In the genomic region with DNA sequence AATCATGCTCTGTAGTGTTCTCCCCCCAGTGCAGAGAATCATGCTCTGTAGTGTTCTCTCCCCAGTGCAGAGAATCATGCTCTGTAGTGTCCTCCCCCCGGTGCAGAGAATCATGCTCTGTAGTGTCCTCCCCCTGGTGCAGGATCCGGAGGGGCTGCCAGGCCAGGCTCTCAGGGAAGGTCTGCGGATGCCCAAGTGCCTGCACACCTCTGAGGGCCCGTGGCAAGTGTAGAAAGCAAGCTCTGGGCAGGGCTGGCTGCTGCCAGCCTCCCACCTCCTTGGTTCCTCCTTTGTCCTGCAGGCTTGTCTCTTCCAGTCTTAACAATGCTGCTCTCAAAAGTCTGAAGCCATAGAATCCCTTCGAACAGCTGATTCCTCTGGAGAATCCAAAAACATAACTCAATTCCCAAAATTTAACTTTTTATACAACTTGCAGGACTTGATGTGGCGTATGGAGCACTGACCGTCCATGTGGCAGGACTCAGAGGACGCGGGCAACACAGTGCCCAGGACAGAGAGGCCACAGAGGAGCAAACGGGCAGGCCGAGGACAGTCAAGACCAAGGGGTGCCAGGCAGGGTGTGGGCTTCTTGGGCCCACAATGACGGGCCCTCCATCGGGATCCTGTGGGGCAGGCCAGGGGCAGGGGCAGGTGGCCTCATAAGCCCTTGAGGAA, we compare ENCODE assay signal across 16 cellular contexts. TPM values are rescaled to one million over a fixed set of nuclear protein-coding genes. Genes with fewer than 3 reads are reported as not detected.
DNase-seq lines count a peak whose midpoint lies in the region; ATAC-seq, FAIRE-seq and TF ChIP-seq lines count a peak whose summit lies in the region.
"Had no signal": no experiment of that assay in that cellular context is flagged by ENCODE, and none has a peak within 500 bp of the region (broad histone marks: within the 10 kb centered on the region; RNA-seq: fewer than 3 reads in every experiment).

No MANE protein-coding gene starts in this region.

- peaks cover 34 to 85% of the 10 kb centered on the region in 2 experiments for H3K27me3 ChIP-seq in HepG2 (ENCODE audit: control insufficient read depth in 1 of 2, insufficient read depth in 2 of 2, low read length in 2 of 2)
- H3K27me3 ChIP-seq in neuronal stem cell (ENCODE audit: control insufficient read depth in 3 of 3, insufficient read depth in 3 of 3, low read depth in 1 of 3, low read length in 3 of 3) = peaks cover 0 to 16% (median 0%) of the 10 kb centered on the region in 3 experiments
- H3K27me3 ChIP-seq in aorta (ENCODE audit: control insufficient read depth in 1 of 2, insufficient read depth in 2 of 2, low read length in 1 of 2) = peaks cover 0 to 2% of the 10 kb centered on the region in 2 donors

- no peak overlapping the region for H3K4ac ChIP-seq in neuronal stem cell (ENCODE audit: low read length)

- peak; percentile 18 for DNase-seq in left ventricle myocardium superior
- DNase-seq in left cardiac atrium = no peak
- DNase-seq in HepG2 (ENCODE audit: low spot score) = no peak
- DNase-seq in neuronal stem cell (ENCODE audit: low spot score) = no peak
- peak; percentile 11 to 25 for DNase-seq in aorta
- no peak for DNase-seq in urothelium cell line (ENCODE audit: low spot score)
- no peak for DNase-seq in DMS 273 (lab: John Stamatoyannopoulos, UW; ENCODE audit: unreplicated experiment)
- DNase-seq: GM23248 had no signal

- ATAC-seq in left ventricle myocardium superior = no peak
- no peak for ATAC-seq in left cardiac atrium
- no peak for ATAC-seq in HepG2
- ATAC-seq in aorta (ENCODE audit: low FRiP score) = no peak
- no peak for ATAC-seq in GM18867 (IDR thresholded peaks at IDR 0.05; ENCODE audit: unreplicated experiment)
- ATAC-seq: A549 had no signal

- H3K14ac ChIP-seq in neuronal stem cell (ENCODE audit: low read length) = no peak overlapping the region

- CTCF ChIA-PET in HepG2 (lab: Yijun Ruan, JAX; ENCODE audit: low intra/inter-chr PET ratio, low total read pairs) = no interaction called here

- POLR2A ChIA-PET in HepG2 (lab: Yijun Ruan, JAX) = no interaction called here

- H3K79me2 ChIP-seq in HepG2 (ENCODE audit: insufficient read depth, low read length) = no peaks in the 10 kb centered on the region

- H4K91ac ChIP-seq in neuronal stem cell (ENCODE audit: low read depth, low read length, poor library complexity) = no peak overlapping the region

- no peak for TF ChIP-seq EP300 in HepG2 (IDR thresholded peaks at IDR 0.05; ENCODE audit: low read depth in 2 of 2, low read length in 2 of 2)
- TF ChIP-seq EP300 in HepG2 (CRISPR knock-in tag; IDR thresholded peaks at IDR 0.05; ENCODE audit: borderline replicate concordance) = no peak

- H3K4me3 ChIP-seq in HepG2 (replicated peaks in 1 of 3; ENCODE audit: insufficient read depth in 1 of 3, low read depth in 2 of 3, low read length in 3 of 3) (no peak overlapping the region), neuronal stem cell (ENCODE audit: low read length in 2 of 2) (no peak overlapping the region), aorta (ENCODE audit: low read length in 2 of 2) (no peak overlapping the region)
- H3K4me3 ChIP-seq: A549, GM23248 had no signal

- H2BK15ac ChIP-seq in neuronal stem cell (ENCODE audit: low read length) = no peak overlapping the region

- H2BK12ac ChIP-seq in neuronal stem cell (ENCODE audit: low read length) = no peak overlapping the region

- H2AFZ ChIP-seq in HepG2 (ENCODE audit: low read length) (no peak overlapping the region), neuronal stem cell (ENCODE audit: low read length) (no peak overlapping the region)
- H2AFZ ChIP-seq: GM23248 had no signal

- H3K4me1 ChIP-seq in HepG2 (ENCODE audit: insufficient read depth, low read length) = peaks cover 9% of the 10 kb centered on the region
- H3K4me1 ChIP-seq in neuronal stem cell (ENCODE audit: control insufficient read depth in 2 of 2, insufficient read depth in 1 of 2, low read depth in 1 of 2, low read length in 2 of 2) = peaks cover 17 to 18% of the 10 kb centered on the region in 2 donors
- H3K4me1 ChIP-seq in aorta (ENCODE audit: control insufficient read depth in 1 of 2, insufficient read depth in 2 of 2, low read length in 2 of 2) = no peaks in the 10 kb centered on the region

- H3K4me2 ChIP-seq in HepG2 (ENCODE audit: low read depth, low read length) (no peak overlapping the region), neuronal stem cell (ENCODE audit: insufficient read depth, low read length, poor library complexity, severe bottlenecking) (no peak overlapping the region)
- H3K4me2 ChIP-seq: A549 had no signal

- intact Hi-C loops in left ventricle myocardium superior (cut with micrococcal nuclease) (no loop called here), left cardiac atrium (cut with DNase I) (no loop called here), HepG2 (cut with micrococcal nuclease; ENCODE audit: unreplicated experiment) (loop anchor here (10.0 kb wide), 1 partner anchor 193 kb away; no protein-coding TSS in a partner anchor), aorta (cut with DNase I) (loop anchor here in 1 of 2 donors (5.0 kb wide), 1 partner anchor 126 kb away; no protein-coding TSS in a partner anchor)

- no peak overlapping the region for H2BK5ac ChIP-seq in neuronal stem cell (ENCODE audit: low read length)

- H3K27ac ChIP-seq in HepG2 (ENCODE audit: extremely low read length, insufficient read depth, low read length) = no peak overlapping the region
- H3K27ac ChIP-seq in neuronal stem cell (replicated peaks; ENCODE audit: low read length) = no peak overlapping the region
- H3K27ac ChIP-seq in aorta (ENCODE audit: low read depth in 1 of 2, low read length in 2 of 2) = no peak overlapping the region
- H3K27ac ChIP-seq: A549, GM23248 had no signal

- 14% methylated on average over 13 of the region's 13 CpGs for WGBS in HepG2 (ENCODE audit: low lambda C conversion rate)
- WGBS in neuronal stem cell (ENCODE audit: extremely low coverage in 2 of 2, insufficient read length in 2 of 2, insufficient replicate concordance in 1 of 2), 2 donors = no CpG with 5 or more reads among the region's 13 CpGs
- 89 to 90% methylated on average over 13 of the region's 13 CpGs for WGBS in aorta, 2 donors

- FAIRE-seq in HepG2 (lab: Jason Lieb, UNC) = no peak
- no peak for FAIRE-seq in urothelium cell line (lab: Jason Lieb, UNC)
- FAIRE-seq: A549 had no signal

- H3K9me3 ChIP-seq in HepG2 (ENCODE audit: low read length) (no peaks in the 10 kb centered on the region), neuronal stem cell (replicated peaks in 1 of 2; ENCODE audit: control insufficient read depth in 2 of 2, insufficient read depth in 1 of 2, low read depth in 1 of 2, low read length in 2 of 2) (peaks cover 4% of the 10 kb centered on the region in 2 donors), aorta (ENCODE audit: control insufficient read depth, low read length) (peaks cover 3% of the 10 kb centered on the region)
- H3K9me3 ChIP-seq: A549 had no signal

- peaks cover 10% of the 10 kb centered on the region; the same call in 1 of the 2 replicates for H4K20me1 ChIP-seq in HepG2 (ENCODE audit: insufficient read depth, low read length)

- H2BK120ac ChIP-seq in neuronal stem cell (ENCODE audit: low read depth, low read length) = no peak overlapping the region

- no peak for TF ChIP-seq RAD21 in HepG2 (CRISPR knock-in tag; IDR thresholded peaks at IDR 0.05)

- TF ChIP-seq POLR2A in HepG2 (IDR thresholded peaks at IDR 0.05; ENCODE audit: insufficient read depth in 1 of 2, low read depth in 2 of 2, low read length in 2 of 2) = no peak

- no peaks in the 10 kb centered on the region for H3K79me1 ChIP-seq in neuronal stem cell (ENCODE audit: low read depth, low read length)

- H2AK5ac ChIP-seq in neuronal stem cell (ENCODE audit: low read depth, low read length) = no peak overlapping the region

- H3K36me3 ChIP-seq in HepG2 (replicated peaks in 1 of 2; ENCODE audit: control insufficient read depth in 1 of 2, insufficient read depth in 2 of 2, low read length in 2 of 2) (no peaks in the 10 kb centered on the region), neuronal stem cell (replicated peaks in 1 of 2; ENCODE audit: control insufficient read depth in 2 of 2, insufficient read depth in 2 of 2, low read length in 2 of 2) (no peaks in the 10 kb centered on the region), aorta (ENCODE audit: control insufficient read depth in 1 of 2, insufficient read depth in 2 of 2, low read length in 1 of 2) (no peaks in the 10 kb centered on the region)

- in situ Hi-C loops in HepG2 (cut with HindIII; ENCODE audit: extremely low pct_ligation_motif_present, low pct_unique_long_range_greater_than_20kb) = no loop called here

- TF ChIP-seq CTCF in HepG2 (CRISPR knock-in tag; IDR thresholded peaks at IDR 0.05) = no peak

- H4K8ac ChIP-seq in neuronal stem cell (ENCODE audit: low read depth, low read length) = no peak overlapping the region

- H3K9ac ChIP-seq in HepG2 (ENCODE audit: insufficient read depth, low read depth, low read length) (no peak overlapping the region), neuronal stem cell (ENCODE audit: low read depth, low read length, poor library complexity) (peak overlapping the region; percentile 9)
- H3K9ac ChIP-seq: GM23248 had no signal

- no peak overlapping the region for H3K23ac ChIP-seq in neuronal stem cell (ENCODE audit: low read depth, low read length, poor library complexity)

- peak overlapping the region; percentile 11 for H3K18ac ChIP-seq in neuronal stem cell (ENCODE audit: low read length)

- BruUV-seq in HepG2 (replicated peaks; lab: Mats Ljungman, UMichigan) = no TSS peak

RNA-seq across cellular contexts. Expression of a gene that starts 44.6 kb away (rescaled TPM):
- total RNA-seq in left ventricle myocardium superior (not detected), left cardiac atrium (not detected), HepG2 (2016; rRNA removed; fragmentation: Illumina TruSeq; extraction: Trizol) (not detected in 2 replicates), aorta (not detected)
- not detected in 2 replicates for total RNA-seq in HepG2 (2016; cell fraction: cytosol; rRNA removed; fragmentation: Illumina TruSeq; extraction: Trizol; ENCODE audit: low read depth)
- total RNA-seq in HepG2 (2016; cell fraction: insoluble cytoplasmic fraction; rRNA removed; fragmentation: Illumina TruSeq; extraction: Trizol) = not detected in 2 replicates
- total RNA-seq in HepG2 (2016; cell fraction: membrane; rRNA removed; fragmentation: Illumina TruSeq; extraction: Trizol) = not detected in 2 replicates
- total RNA-seq in HepG2 (2016; cell fraction: nucleus; rRNA removed; fragmentation: Illumina TruSeq; extraction: Trizol) = not detected in 2 replicates
- polyA plus RNA-seq in HepG2 (2011; rRNA removed) (not detected in 2 replicates), aorta (not detected)
- not detected in 2 replicates for polyA plus RNA-seq in HepG2 (2011; cell fraction: cytosol; rRNA removed)
- polyA plus RNA-seq in HepG2 (2011; cell fraction: nucleus; rRNA removed) = not detected in 2 replicates
- polyA plus RNA-seq in HepG2 (2012) = not detected in 2 replicates
- polyA plus RNA-seq in HepG2 (2016; cell fraction: cytosol; fragmentation: Illumina TruSeq; extraction: Trizol; ENCODE audit: low read depth) = not detected in 2 replicates
- polyA plus RNA-seq in HepG2 (2016; cell fraction: insoluble cytoplasmic fraction; fragmentation: Illumina TruSeq; extraction: Trizol; ENCODE audit: low read depth) = not detected in 2 replicates
- polyA plus RNA-seq in HepG2 (2016; cell fraction: membrane; fragmentation: Illumina TruSeq; extraction: Trizol; ENCODE audit: low read depth) = not detected in 2 replicates
- polyA plus RNA-seq in HepG2 (2016; cell fraction: nucleus; fragmentation: Illumina TruSeq; extraction: Trizol; ENCODE audit: insufficient read depth, low read depth) = not detected in 2 replicates
- polyA minus RNA-seq in HepG2 (2011; rRNA and poly(A)+ RNA removed; ENCODE audit: low replicate concordance) = not detected in 2 replicates
- polyA minus RNA-seq in HepG2 (2011; cell fraction: cytosol; rRNA and poly(A)+ RNA removed) = not detected in 2 replicates
- not detected in 2 replicates for polyA minus RNA-seq in HepG2 (2011; cell fraction: nucleus; rRNA and poly(A)+ RNA removed)
- not detected for polyA plus RNA-seq in neuronal stem cell (2013, experiment 1 of 2)
- polyA plus RNA-seq in neuronal stem cell (2013, experiment 2 of 2) = not detected
- total RNA-seq: CD8-positive, alpha-beta memory T cell; Daoy; GM23248; HT-29 had no signal
- polyA plus RNA-seq: A549; AG04450; BJ; CD8-positive, alpha-beta memory T cell; GM23248; IgD-negative memory B cell had no signal

Comparison
In these comparisons a context has a peak if more than half of its experiments do, and no peak if none do; other contexts are left out.
1. DNase-seq: peak in left ventricle myocardium superior (single experiment) and aorta (2 of 2); none in left cardiac atrium (single experiment), HepG2 (single experiment), neuronal stem cell (single experiment), urothelium cell line (single experiment) and DMS 273 (single experiment).